In the genomic region with DNA sequence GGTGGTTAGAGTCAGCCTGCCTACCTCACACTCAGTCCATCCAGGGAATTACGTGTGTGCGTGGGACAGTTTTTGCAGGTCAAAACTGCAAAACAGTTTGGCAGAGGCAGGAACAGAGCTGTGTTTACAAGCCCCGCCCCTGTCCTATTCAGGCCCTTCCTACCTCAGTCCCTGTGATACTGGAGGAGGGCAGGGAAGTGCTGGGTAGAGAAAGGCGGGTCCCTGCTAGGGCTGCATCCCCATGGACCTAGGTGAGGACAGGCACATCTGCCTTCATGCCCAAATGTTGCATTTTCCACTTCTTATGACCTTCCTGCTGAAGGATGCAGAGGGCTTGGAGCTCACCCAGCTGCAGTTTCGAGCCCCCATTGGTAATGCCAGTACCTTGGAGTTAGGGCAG, we compare ENCODE assay signal across 1 cellular context.
TF ChIP-seq lines count a peak whose summit lies in the region.

No MANE protein-coding gene starts in this region.

TF ChIP-seq in GM23338, 12 proteins besides CTCF, POLR2A, EP300 and RAD21 (continued from another document):
- TF ChIP-seq, protein P1, sequence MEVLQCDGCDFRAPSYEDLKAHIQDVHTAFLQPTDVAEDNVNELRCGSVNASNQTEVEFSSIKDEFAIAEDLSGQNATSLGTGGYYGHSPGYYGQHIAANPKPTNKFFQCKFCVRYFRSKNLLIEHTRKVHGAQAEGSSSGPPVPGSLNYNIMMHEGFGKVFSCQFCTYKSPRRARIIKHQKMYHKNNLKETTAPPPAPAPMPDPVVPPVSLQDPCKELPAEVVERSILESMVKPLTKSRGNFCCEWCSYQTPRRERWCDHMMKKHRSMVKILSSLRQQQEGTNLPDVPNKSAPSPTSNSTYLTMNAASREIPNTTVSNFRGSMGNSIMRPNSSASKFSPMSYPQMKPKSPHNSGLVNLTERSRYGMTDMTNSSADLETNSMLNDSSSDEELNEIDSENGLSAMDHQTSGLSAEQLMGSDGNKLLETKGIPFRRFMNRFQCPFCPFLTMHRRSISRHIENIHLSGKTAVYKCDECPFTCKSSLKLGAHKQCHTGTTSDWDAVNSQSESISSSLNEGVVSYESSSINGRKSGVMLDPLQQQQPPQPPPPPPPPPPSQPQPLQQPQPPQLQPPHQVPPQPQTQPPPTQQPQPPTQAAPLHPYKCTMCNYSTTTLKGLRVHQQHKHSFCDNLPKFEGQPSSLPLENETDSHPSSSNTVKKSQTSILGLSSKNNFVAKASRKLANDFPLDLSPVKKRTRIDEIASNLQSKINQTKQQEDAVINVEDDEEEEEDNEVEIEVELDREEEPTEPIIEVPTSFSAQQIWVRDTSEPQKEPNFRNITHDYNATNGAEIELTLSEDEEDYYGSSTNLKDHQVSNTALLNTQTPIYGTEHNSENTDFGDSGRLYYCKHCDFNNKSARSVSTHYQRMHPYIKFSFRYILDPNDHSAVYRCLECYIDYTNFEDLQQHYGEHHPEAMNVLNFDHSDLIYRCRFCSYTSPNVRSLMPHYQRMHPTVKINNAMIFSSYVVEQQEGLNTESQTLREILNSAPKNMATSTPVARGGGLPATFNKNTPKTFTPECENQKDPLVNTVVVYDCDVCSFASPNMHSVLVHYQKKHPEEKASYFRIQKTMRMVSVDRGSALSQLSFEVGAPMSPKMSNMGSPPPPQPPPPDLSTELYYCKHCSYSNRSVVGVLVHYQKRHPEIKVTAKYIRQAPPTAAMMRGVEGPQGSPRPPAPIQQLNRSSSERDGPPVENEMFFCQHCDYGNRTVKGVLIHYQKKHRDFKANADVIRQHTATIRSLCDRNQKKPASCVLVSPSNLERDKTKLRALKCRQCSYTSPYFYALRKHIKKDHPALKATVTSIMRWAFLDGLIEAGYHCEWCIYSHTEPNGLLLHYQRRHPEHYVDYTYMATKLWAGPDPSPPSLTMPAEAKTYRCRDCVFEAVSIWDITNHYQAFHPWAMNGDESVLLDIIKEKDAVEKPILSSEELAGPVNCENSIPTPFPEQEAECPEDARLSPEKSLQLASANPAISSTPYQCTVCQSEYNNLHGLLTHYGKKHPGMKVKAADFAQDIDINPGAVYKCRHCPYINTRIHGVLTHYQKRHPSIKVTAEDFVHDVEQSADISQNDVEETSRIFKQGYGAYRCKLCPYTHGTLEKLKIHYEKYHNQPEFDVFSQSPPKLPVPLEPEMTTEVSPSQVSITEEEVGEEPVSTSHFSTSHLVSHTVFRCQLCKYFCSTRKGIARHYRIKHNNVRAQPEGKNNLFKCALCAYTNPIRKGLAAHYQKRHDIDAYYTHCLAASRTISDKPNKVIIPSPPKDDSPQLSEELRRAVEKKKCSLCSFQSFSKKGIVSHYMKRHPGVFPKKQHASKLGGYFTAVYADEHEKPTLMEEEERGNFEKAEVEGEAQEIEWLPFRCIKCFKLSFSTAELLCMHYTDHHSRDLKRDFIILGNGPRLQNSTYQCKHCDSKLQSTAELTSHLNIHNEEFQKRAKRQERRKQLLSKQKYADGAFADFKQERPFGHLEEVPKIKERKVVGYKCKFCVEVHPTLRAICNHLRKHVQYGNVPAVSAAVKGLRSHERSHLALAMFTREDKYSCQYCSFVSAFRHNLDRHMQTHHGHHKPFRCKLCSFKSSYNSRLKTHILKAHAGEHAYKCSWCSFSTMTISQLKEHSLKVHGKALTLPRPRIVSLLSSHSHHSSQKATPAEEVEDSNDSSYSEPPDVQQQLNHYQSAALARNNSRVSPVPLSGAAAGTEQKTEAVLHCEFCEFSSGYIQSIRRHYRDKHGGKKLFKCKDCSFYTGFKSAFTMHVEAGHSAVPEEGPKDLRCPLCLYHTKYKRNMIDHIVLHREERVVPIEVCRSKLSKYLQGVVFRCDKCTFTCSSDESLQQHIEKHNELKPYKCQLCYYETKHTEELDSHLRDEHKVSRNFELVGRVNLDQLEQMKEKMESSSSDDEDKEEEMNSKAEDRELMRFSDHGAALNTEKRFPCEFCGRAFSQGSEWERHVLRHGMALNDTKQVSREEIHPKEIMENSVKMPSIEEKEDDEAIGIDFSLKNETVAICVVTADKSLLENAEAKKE (CRISPR knock-in tag; IDR thresholded peaks at IDR 0.05): no peak
- TF ChIP-seq JUNB (IDR thresholded peaks at IDR 0.05; ENCODE audit: unreplicated experiment) (no peak), STAT1 (IDR thresholded peaks at IDR 0.05; ENCODE audit: unreplicated experiment) (no peak), CREB1 (CRISPR knock-in tag; IDR thresholded peaks at IDR 0.05; ENCODE audit: low read depth) (no peak), EZH2phosphoT487 (IDR thresholded peaks at IDR 0.05; ENCODE audit: unreplicated experiment) (no peak), ZNF331 (CRISPR knock-in tag; IDR thresholded peaks at IDR 0.05; ENCODE audit: low read depth) (no peak), POLR2AphosphoS5 (IDR thresholded peaks at IDR 0.05; ENCODE audit: low read depth) (no peak), NANOG (IDR thresholded peaks at IDR 0.05; ENCODE audit: borderline replicate concordance) (no peak)
- TF ChIP-seq, protein P2, sequence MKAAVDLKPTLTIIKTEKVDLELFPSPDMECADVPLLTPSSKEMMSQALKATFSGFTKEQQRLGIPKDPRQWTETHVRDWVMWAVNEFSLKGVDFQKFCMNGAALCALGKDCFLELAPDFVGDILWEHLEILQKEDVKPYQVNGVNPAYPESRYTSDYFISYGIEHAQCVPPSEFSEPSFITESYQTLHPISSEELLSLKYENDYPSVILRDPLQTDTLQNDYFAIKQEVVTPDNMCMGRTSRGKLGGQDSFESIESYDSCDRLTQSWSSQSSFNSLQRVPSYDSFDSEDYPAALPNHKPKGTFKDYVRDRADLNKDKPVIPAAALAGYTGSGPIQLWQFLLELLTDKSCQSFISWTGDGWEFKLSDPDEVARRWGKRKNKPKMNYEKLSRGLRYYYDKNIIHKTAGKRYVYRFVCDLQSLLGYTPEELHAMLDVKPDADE (IDR thresholded peaks at IDR 0.05): no peak
- TF ChIP-seq, protein P3, sequence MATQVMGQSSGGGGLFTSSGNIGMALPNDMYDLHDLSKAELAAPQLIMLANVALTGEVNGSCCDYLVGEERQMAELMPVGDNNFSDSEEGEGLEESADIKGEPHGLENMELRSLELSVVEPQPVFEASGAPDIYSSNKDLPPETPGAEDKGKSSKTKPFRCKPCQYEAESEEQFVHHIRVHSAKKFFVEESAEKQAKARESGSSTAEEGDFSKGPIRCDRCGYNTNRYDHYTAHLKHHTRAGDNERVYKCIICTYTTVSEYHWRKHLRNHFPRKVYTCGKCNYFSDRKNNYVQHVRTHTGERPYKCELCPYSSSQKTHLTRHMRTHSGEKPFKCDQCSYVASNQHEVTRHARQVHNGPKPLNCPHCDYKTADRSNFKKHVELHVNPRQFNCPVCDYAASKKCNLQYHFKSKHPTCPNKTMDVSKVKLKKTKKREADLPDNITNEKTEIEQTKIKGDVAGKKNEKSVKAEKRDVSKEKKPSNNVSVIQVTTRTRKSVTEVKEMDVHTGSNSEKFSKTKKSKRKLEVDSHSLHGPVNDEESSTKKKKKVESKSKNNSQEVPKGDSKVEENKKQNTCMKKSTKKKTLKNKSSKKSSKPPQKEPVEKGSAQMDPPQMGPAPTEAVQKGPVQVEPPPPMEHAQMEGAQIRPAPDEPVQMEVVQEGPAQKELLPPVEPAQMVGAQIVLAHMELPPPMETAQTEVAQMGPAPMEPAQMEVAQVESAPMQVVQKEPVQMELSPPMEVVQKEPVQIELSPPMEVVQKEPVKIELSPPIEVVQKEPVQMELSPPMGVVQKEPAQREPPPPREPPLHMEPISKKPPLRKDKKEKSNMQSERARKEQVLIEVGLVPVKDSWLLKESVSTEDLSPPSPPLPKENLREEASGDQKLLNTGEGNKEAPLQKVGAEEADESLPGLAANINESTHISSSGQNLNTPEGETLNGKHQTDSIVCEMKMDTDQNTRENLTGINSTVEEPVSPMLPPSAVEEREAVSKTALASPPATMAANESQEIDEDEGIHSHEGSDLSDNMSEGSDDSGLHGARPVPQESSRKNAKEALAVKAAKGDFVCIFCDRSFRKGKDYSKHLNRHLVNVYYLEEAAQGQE (IDR thresholded peaks at IDR 0.05; ENCODE audit: unreplicated experiment): no peak
